Comparison of ENCODE assay signal across 22 cellular contexts in genomic region chr11:46907606-46908005, GRCh38.
"Had no signal": no experiment of that assay in that cellular context is flagged by ENCODE, and none has a peak within 500 bp of the region (broad histone marks: within the 10 kb centered on the region; RNA-seq: fewer than 3 reads in every experiment).

No MANE protein-coding gene starts in this region.

- DNase-seq: activated B cell treated with CpG ODN at 0.5 μM for 24 hours; activated CD4-positive, alpha-beta T cell treated with anti-CD3 and anti-CD28 coated beads, Interleukin-2, amount 50 U/mL, for 1 hour; activated CD8-positive, alpha-beta T cell treated with anti-CD3 and anti-CD28 coated beads for 36 hours; activated effector memory CD4-positive, alpha-beta T cell treated with Interleukin-2 at 50 U/mL for 16 hours; activated naive CD4-positive, alpha-beta T cell treated with Interleukin-2 at 50 U/mL for 16 hours; activated T-cell treated with anti-CD3 and anti-CD28 coated beads, Interleukin-2, amount 50 U/mL, for 72 hours; anterior cingulate cortex; effector CD8-positive, alpha-beta T cell; left lung; mesendoderm; occipital lobe; right cardiac atrium; stimulated activated CD4-positive, alpha-beta T cell treated with anti-CD3 and anti-CD28 coated beads, Interleukin-2, amount 100 ng/mL, for 48 hours; stimulated activated naive CD4-positive, alpha-beta T cell treated with Interleukin-2 at 50 U/mL for 16 hours; T-helper 2 cell; trophoblast cell had no signal

- H3K4me3 Mint-ChIP-seq: activated B cell treated with CpG ODN at 0.5 μM for 24 hours; activated CD8-positive, alpha-beta T cell treated with anti-CD3 and anti-CD28 coated beads for 36 hours; activated naive CD8-positive, alpha-beta T cell; activated T-cell treated with anti-CD3 and anti-CD28 coated beads, Interleukin-2, amount 50 U/mL, for 72 hours; dendritic cell treated with granulocyte-macrophage colony-stimulating factor and Interleukin-4, amounts not matched to agents 40 ng/mL and 50 ng/mL, for 4 days had no signal

- H3K36me3 ChIP-seq: left lung, thoracic aorta had no signal

- H3K27ac ChIP-seq: left lung, thoracic aorta had no signal

- H3K9me3 ChIP-seq: left lung, thoracic aorta had no signal

- H3K27ac Mint-ChIP-seq: activated B cell treated with CpG ODN at 0.5 μM for 24 hours; activated CD8-positive, alpha-beta T cell treated with anti-CD3 and anti-CD28 coated beads for 36 hours; activated naive CD8-positive, alpha-beta T cell; activated T-cell treated with anti-CD3 and anti-CD28 coated beads, Interleukin-2, amount 50 U/mL, for 72 hours; dendritic cell treated with granulocyte-macrophage colony-stimulating factor and Interleukin-4, amounts not matched to agents 40 ng/mL and 50 ng/mL, for 4 days had no signal

- H3K4me1 Mint-ChIP-seq: activated B cell treated with CpG ODN at 0.5 μM for 24 hours had no signal

- ATAC-seq: activated CD8-positive, alpha-beta T cell treated with anti-CD3 and anti-CD28 coated beads for 36 hours; activated T-cell treated with anti-CD3 and anti-CD28 coated beads, Interleukin-2, amount 50 U/mL, for 72 hours; left lung; right cardiac atrium; SK-N-SH treated with all-trans-retinoic acid at 6 μM for 48 hours had no signal

- H3K9me3 Mint-ChIP-seq: activated B cell treated with CpG ODN at 0.5 μM for 24 hours; activated CD8-positive, alpha-beta T cell treated with anti-CD3 and anti-CD28 coated beads for 36 hours; activated T-cell treated with anti-CD3 and anti-CD28 coated beads, Interleukin-2, amount 50 U/mL, for 72 hours; dendritic cell treated with granulocyte-macrophage colony-stimulating factor and Interleukin-4, amounts not matched to agents 40 ng/mL and 50 ng/mL, for 4 days; neural crest cell had no signal

- H3K4me3 ChIP-seq: left lung, lung, thoracic aorta had no signal

- H3K36me3 Mint-ChIP-seq: activated naive CD8-positive, alpha-beta T cell had no signal
